ENCODE assay signal across 29 cellular contexts in genomic region chr4:171157462-171158082, GRCh38.
"Had no signal": no experiment of that assay in that cellular context is flagged by ENCODE, and none has a peak within 500 bp of the region (broad histone marks: within the 10 kb centered on the region; RNA-seq: fewer than 3 reads in every experiment).

No MANE protein-coding gene starts in this region.

- H3K9me3 ChIP-seq: ascending aorta, MG63, Peyer's patch had no signal

- H3K27ac ChIP-seq: ascending aorta, Peyer's patch had no signal

- H3K27me3 ChIP-seq: ascending aorta, MG63, Peyer's patch had no signal

- H3K9me3 Mint-ChIP-seq: activated B cell treated with CpG ODN at 0.5 μM for 24 hours; activated CD4-positive, alpha-beta T cell treated with anti-CD3 and anti-CD28 coated beads, Interleukin-2, amount 10 ng/mL, durations not matched to agents 24 days and 14 days; T-helper 1 cell treated with Interleukin-12 subunit alpha and Interleukin-12 subunit beta and Interleukin-4 antibody, amounts not matched to agents 30 μg/mL and 1 μg/mL, for 36 hours had no signal

- H3K36me3 ChIP-seq: ascending aorta, MG63, Peyer's patch had no signal

- H3K4me3 ChIP-seq: ascending aorta, MG63, Peyer's patch had no signal

- H3K27me3 Mint-ChIP-seq: activated B cell treated with CpG ODN at 0.5 μM for 24 hours; activated CD4-positive, alpha-beta memory T cell treated with anti-CD3 and anti-CD28 coated beads for 36 hours; activated CD4-positive, alpha-beta T cell treated with anti-CD3 and anti-CD28 coated beads, Interleukin-2, amount 10 ng/mL, durations not matched to agents 24 days and 14 days; activated naive CD8-positive, alpha-beta T cell treated with anti-CD3 and anti-CD28 coated beads, Interleukin-2, amount 50 U/mL, for 24 hours; brain; central memory CD8-positive, alpha-beta T cell had no signal

- H3K4me3 Mint-ChIP-seq: activated B cell treated with CpG ODN at 0.5 μM for 24 hours; activated CD4-positive, alpha-beta memory T cell treated with anti-CD3 and anti-CD28 coated beads for 36 hours; activated CD4-positive, alpha-beta T cell treated with anti-CD3 and anti-CD28 coated beads, Interleukin-2, amount 10 ng/mL, durations not matched to agents 24 days and 14 days; activated naive CD8-positive, alpha-beta T cell treated with anti-CD3 and anti-CD28 coated beads, Interleukin-2, amount 50 U/mL, for 24 hours; activated T-cell treated with anti-CD3 and anti-CD28 coated beads, Interleukin-2, amount 50 U/mL, for 4 hours; brain; central memory CD8-positive, alpha-beta T cell; T-helper 1 cell treated with Interleukin-12 subunit alpha and Interleukin-12 subunit beta and Interleukin-4 antibody, amounts not matched to agents 30 μg/mL and 1 μg/mL, for 36 hours had no signal

- H3K36me3 Mint-ChIP-seq: activated CD4-positive, alpha-beta memory T cell treated with anti-CD3 and anti-CD28 coated beads for 36 hours; activated naive CD4-positive, alpha-beta T cell treated with anti-CD3 and anti-CD28 coated beads, Interleukin-2, amount 50 U/mL, for 72 hours; brain had no signal

- ATAC-seq: activated naive CD4-positive, alpha-beta T cell treated with anti-CD3 and anti-CD28 coated beads, Interleukin-2, amount 50 U/mL, for 72 hours; activated naive CD8-positive, alpha-beta T cell treated with anti-CD3 and anti-CD28 coated beads, Interleukin-2, amount 50 U/mL, for 24 hours; activated T-cell treated with anti-CD3 and anti-CD28 coated beads, Interleukin-2, amount 50 U/mL, for 4 hours had no signal

- H3K4me1 ChIP-seq: ascending aorta, Peyer's patch had no signal

- H3K4me1 Mint-ChIP-seq: activated B cell treated with CpG ODN at 0.5 μM for 24 hours; activated CD4-positive, alpha-beta T cell treated with anti-CD3 and anti-CD28 coated beads, Interleukin-2, amount 10 ng/mL, durations not matched to agents 24 days and 14 days; activated naive CD8-positive, alpha-beta T cell treated with anti-CD3 and anti-CD28 coated beads, Interleukin-2, amount 50 U/mL, for 24 hours; brain; central memory CD8-positive, alpha-beta T cell had no signal

- DNase-seq: activated B cell treated with CpG ODN at 0.5 μM for 24 hours; activated CD4-positive, alpha-beta memory T cell treated with anti-CD3 and anti-CD28 coated beads for 36 hours; activated CD4-positive, alpha-beta T cell treated with anti-CD3 and anti-CD28 coated beads for 1 hour; activated CD4-positive, alpha-beta T cell treated with anti-CD3 and anti-CD28 coated beads, Interleukin-2, amount 10 ng/mL, durations not matched to agents 24 days and 14 days; activated CD8-positive, alpha-beta memory T cell treated with anti-CD3 and anti-CD28 coated beads for 24 hours; activated effector memory CD4-positive, alpha-beta T cell treated with anti-CD3 and anti-CD28 coated beads, Interleukin-2, amount 50 U/mL, for 16 hours; activated naive CD4-positive, alpha-beta T cell treated with Interleukin-2 at 50 U/mL for 16 hours; activated naive CD8-positive, alpha-beta T cell treated with anti-CD3 and anti-CD28 coated beads, Interleukin-2, amount 50 U/mL, for 24 hours; activated T-cell treated with anti-CD3 and anti-CD28 coated beads, Interleukin-2, amount 50 U/mL, for 4 hours; amniotic stem cell; MG63; MV-4-11; NCI-H1092 treated with DMSO at 0.1 percent for 48 hours; NCI-H1417 treated with DMSO at 0.1 percent for 48 hours; NCI-H1694; NCI-H2029; NCI-H2107; NCI-H2171 treated with DMSO at 0.1 percent for 48 hours; NCI-H345; NCI-H510A; NCI-H69; NK-92 treated with Interleukin-12 subunit alpha and Interleukin-12 subunit beta, amount 100 ng/mL, for 24 hours; Peyer's patch; SHP77 had no signal

- H3K27ac Mint-ChIP-seq: activated B cell treated with CpG ODN at 0.5 μM for 24 hours; activated CD4-positive, alpha-beta memory T cell treated with anti-CD3 and anti-CD28 coated beads for 36 hours; activated CD4-positive, alpha-beta T cell treated with anti-CD3 and anti-CD28 coated beads, Interleukin-2, amount 10 ng/mL, durations not matched to agents 24 days and 14 days; activated naive CD4-positive, alpha-beta T cell treated with anti-CD3 and anti-CD28 coated beads, Interleukin-2, amount 50 U/mL, for 72 hours; activated naive CD8-positive, alpha-beta T cell treated with anti-CD3 and anti-CD28 coated beads, Interleukin-2, amount 50 U/mL, for 24 hours; brain; T-helper 1 cell treated with Interleukin-12 subunit alpha and Interleukin-12 subunit beta and Interleukin-4 antibody, amounts not matched to agents 30 μg/mL and 1 μg/mL, for 36 hours had no signal
